Comparison of ENCODE assay signal across 9 cellular contexts in the genomic region with DNA sequence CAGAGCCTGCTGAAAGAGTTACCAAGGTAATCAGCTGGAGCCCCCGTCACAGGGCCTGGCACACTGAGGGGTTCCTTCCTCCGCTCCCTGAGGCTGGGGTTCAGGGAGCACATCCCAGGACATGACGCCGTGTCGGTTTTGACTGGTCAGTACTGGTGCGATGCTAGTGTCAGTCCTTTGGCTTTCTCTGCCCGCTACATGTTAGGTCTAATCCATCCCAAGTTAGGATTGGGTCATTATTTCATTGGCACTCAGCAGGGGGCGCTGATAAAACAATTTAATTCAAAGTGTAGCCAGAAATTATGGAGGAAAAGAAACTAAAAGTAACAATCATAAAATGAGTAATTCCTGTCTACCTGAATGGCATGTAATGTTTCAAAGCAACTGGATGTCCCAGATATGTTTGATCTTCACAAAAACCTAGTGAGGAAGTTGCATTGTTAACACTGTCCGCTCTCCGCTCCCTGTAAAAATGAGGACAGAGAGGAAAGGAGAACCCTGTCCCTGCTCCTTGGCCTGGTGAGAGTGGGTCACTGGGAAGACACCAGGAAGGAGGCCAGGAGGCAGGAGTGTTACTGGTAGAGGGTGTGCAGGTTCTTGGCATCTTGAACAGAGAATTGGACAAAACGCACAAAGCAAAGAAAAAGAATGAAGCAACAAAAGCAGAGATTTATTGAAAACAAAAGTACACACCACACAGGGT. TPM values are rescaled to one million over a fixed set of nuclear protein-coding genes. Genes with fewer than 3 reads are reported as not detected.
DNase-seq lines count a peak whose midpoint lies in the region; ATAC-seq, FAIRE-seq and TF ChIP-seq lines count a peak whose summit lies in the region.
"Had no signal": no experiment of that assay in that cellular context is flagged by ENCODE, and none has a peak within 500 bp of the region (broad histone marks: within the 10 kb centered on the region; RNA-seq: fewer than 3 reads in every experiment).

No MANE protein-coding gene starts in this region.

- H3K9me2 ChIP-seq in OCI-LY7 (ENCODE audit: insufficient read depth, low read length), result no peaks in the 10 kb centered on the region

- no peaks in the 10 kb centered on the region for H3K36me3 ChIP-seq in OCI-LY7 (ENCODE audit: insufficient read depth, low read length)
- H3K36me3 ChIP-seq in K562 (ENCODE audit: control insufficient read depth, insufficient read depth, low read length), result no peaks in the 10 kb centered on the region
- H3K36me3 ChIP-seq in lower lobe of right lung, result no peaks in the 10 kb centered on the region
- no peaks in the 10 kb centered on the region for H3K36me3 ChIP-seq in transverse colon

- no peak overlapping the region for H3K9ac ChIP-seq in K562 (ENCODE audit: insufficient read depth in 1 of 2, low read depth in 2 of 2, low read length in 2 of 2)

- peak; percentile 61 for DNase-seq in GM13977 (ENCODE audit: low spot score)
- peak; percentile 41 for DNase-seq in OCI-LY7 (ENCODE audit: low spot score)
- DNase-seq in K562 (ENCODE audit: extremely low read depth in 1 of 4, low spot score in 3 of 4), result peak in 1 of 4 experiments; percentile 61
- no peak for DNase-seq in lower lobe of right lung
- peak; percentile 64 for DNase-seq in transverse colon
- DNase-seq in NCI-H2081 treated with DMSO at 0.1 percent for 48 hours (lab: John Stamatoyannopoulos, UW), result no peak

- no TSS peak for BruUV-seq in OCI-LY7 (replicated peaks; lab: Mats Ljungman, UMichigan)
- BruUV-seq in K562 (replicated peaks; lab: Mats Ljungman, UMichigan), result no TSS peak

- intact Hi-C loops in OCI-LY7 (cut with micrococcal nuclease; ENCODE audit: unreplicated experiment) (loop anchor here (1.0 kb wide), 2 partner anchors 109 to 281 kb away; no protein-coding TSS in a partner anchor), K562 (cut with micrococcal nuclease) (loop anchor here (1.0 kb wide), 2 partner anchors 28 to 109 kb away; no protein-coding TSS in a partner anchor), lower lobe of right lung (cut with DNase I) (loop anchor here (5.0 kb wide), 1 partner anchor 107 kb away; no protein-coding TSS in a partner anchor), transverse colon (cut with DNase I; ENCODE audit: low total_unique reads) (no loop called here)

- peak; percentile 70 for FAIRE-seq in K562 (lab: Jason Lieb, UNC)

- TF ChIP-seq EP300 in K562 (IDR thresholded peaks at IDR 0.05; ENCODE audit: low read length), result no peak
- no peak for TF ChIP-seq EP300 in transverse colon (IDR thresholded peaks at IDR 0.05; ENCODE audit: low read depth)

- no peak overlapping the region for H2AFZ ChIP-seq in OCI-LY7 (ENCODE audit: low read length)
- peak overlapping the region; percentile 60 for H2AFZ ChIP-seq in K562 (ENCODE audit: low read depth, low read length)

- H3K27me3 ChIP-seq in K562 (ENCODE audit: control insufficient read depth in 2 of 2, insufficient read depth in 2 of 2, low read length in 2 of 2) (no peaks in the 10 kb centered on the region), lower lobe of right lung (ENCODE audit: low read depth) (no peaks in the 10 kb centered on the region), transverse colon (no peaks in the 10 kb centered on the region)

- POLR2A ChIA-PET in OCI-LY7 (lab: Charles Lee) (no interaction called here), K562 (lab: Yijun Ruan, JAX) (interaction anchor here (0.6 to 1.0 kb wide), 3 partner anchors 9 to 269 kb away, joined by 3 to 4 read pairs (median 4); no protein-coding TSS in a partner anchor)

- TF ChIP-seq RAD21 in K562 (CRISPR knock-in tag; conservative IDR thresholded peaks at IDR 0.05 in 1 of 2, IDR thresholded peaks at IDR 0.05 in 1 of 2), result peak; percentile 60 to 88

- in situ Hi-C loops in GM13977 (cut with MboI; ENCODE audit: low pct_unique_long_range_greater_than_20kb, low sequenced_read_pairs, unreplicated experiment), result loop anchor here (25.0 kb wide), 1 partner anchor 227 kb away; the partner anchor contains the start of gene B3GNT6
- in situ Hi-C loops in K562 (cut with MboI), result loop anchor here (5.0 kb wide), 1 partner anchor 107 kb away; no protein-coding TSS in a partner anchor
- in situ Hi-C loops in transverse colon (cut with MboI; ENCODE audit: low pct_ligation_motif_present in 1 of 4, low pct_unique_long_range_greater_than_20kb in 1 of 4, low sequenced_read_pairs in 3 of 4), result loop anchor here (5.0 to 25.0 kb wide), 3 partner anchors 104 to 227 kb away; partner anchors contain the start of gene B3GNT6 (in 2 of the 4)

- H3K4me1 ChIP-seq in OCI-LY7 (ENCODE audit: insufficient read depth, low read length, poor library complexity, severe bottlenecking) (no peaks in the 10 kb centered on the region), K562 (replicated peaks in 1 of 2; ENCODE audit: control insufficient read depth in 2 of 2, insufficient read depth in 2 of 2, low read length in 2 of 2) (peaks cover 9 to 17% of the 10 kb centered on the region in 2 experiments; a peak in 4 of 5 replicates), lower lobe of right lung (peaks cover 21% of the 10 kb centered on the region), transverse colon (peaks cover 0 to 15% (median 5%) of the 10 kb centered on the region in 4 donors)

- H4K20me1 ChIP-seq in OCI-LY7 (ENCODE audit: insufficient read depth, low read length) (no peaks in the 10 kb centered on the region), K562 (replicated peaks; ENCODE audit: control insufficient read depth, insufficient read depth, low read length) (no peaks in the 10 kb centered on the region)

- TF ChIP-seq CTCF in GM13977 (IDR thresholded peaks at IDR 0.05; ENCODE audit: extremely low read depth, insufficient read depth, missing control alignments) (peak; percentile 63), OCI-LY7 (conservative IDR thresholded peaks at IDR 0.05; ENCODE audit: low read length) (peak; percentile 87), K562 (IDR thresholded peaks at IDR 0.05 in 2 of 3, conservative IDR thresholded peaks at IDR 0.05 in 1 of 3; ENCODE audit: insufficient read depth in 2 of 3, low read depth in 1 of 3, low read length in 3 of 3) (peak; percentile 49 to 77 (median 77); a peak in 5 of 6 replicates), lower lobe of right lung (IDR thresholded peaks at IDR 0.05) (peak; percentile 67), transverse colon (IDR thresholded peaks at IDR 0.05) (peak; percentile 48 to 66 (median 55))

- H3K27ac ChIP-seq in OCI-LY7 (ENCODE audit: low read depth, low read length, poor library complexity, severe bottlenecking) (no peak overlapping the region), K562 (ENCODE audit: extremely low read depth, low read depth, low read length) (no peak overlapping the region), lower lobe of right lung (peak overlapping the region; percentile 46), transverse colon (peak overlapping the region in 2 of 4 donors; percentile 19 to 46)
- H3K27ac ChIP-seq: SK-N-MC had no signal

- H3K9me1 ChIP-seq in K562 (ENCODE audit: control insufficient read depth, insufficient read depth, low read length), result no peaks in the 10 kb centered on the region

- H3K9me3 ChIP-seq in OCI-LY7 (ENCODE audit: low read length) (peaks cover 7% of the 10 kb centered on the region; the same call in 1 of the 2 replicates), K562 (replicated peaks; ENCODE audit: control insufficient read depth, insufficient read depth, low read depth, low read length) (peaks cover 3% of the 10 kb centered on the region), lower lobe of right lung (peaks cover 8% of the 10 kb centered on the region), transverse colon (peaks cover under 1 to 6% of the 10 kb centered on the region in 2 donors)

- TF ChIP-seq POLR2A in K562 (conservative IDR thresholded peaks at IDR 0.05) (no peak), transverse colon (IDR thresholded peaks at IDR 0.05) (no peak)

- H3K4me2 ChIP-seq in OCI-LY7 (ENCODE audit: low read length) (no peak overlapping the region), K562 (ENCODE audit: insufficient read depth, low read length) (no peak overlapping the region)

- CTCF ChIA-PET in OCI-LY7 (lab: Charles Lee; ENCODE audit: unreplicated experiment) (interaction anchor here (1.4 to 2.4 kb wide), 2 partner anchors 109 to 111 kb away, joined by 3 to 13 read pairs; no protein-coding TSS in a partner anchor), K562 (lab: Yijun Ruan, JAX; ENCODE audit: low intra/inter-chr PET ratio) (interaction anchor here (0.8 to 5.9 kb wide), 4 partner anchors 28 to 237 kb away, joined by 3 to 54 read pairs (median 4); no protein-coding TSS in a partner anchor)

- no peaks in the 10 kb centered on the region for H3K79me2 ChIP-seq in OCI-LY7 (ENCODE audit: insufficient read depth, low read depth, low read length)
- H3K79me2 ChIP-seq in K562 (ENCODE audit: control insufficient read depth, insufficient read depth, low read length), result no peaks in the 10 kb centered on the region

- no peak overlapping the region for H3K4me3 ChIP-seq in OCI-LY7 (ENCODE audit: low read depth, low read length, poor library complexity, severe bottlenecking)
- H3K4me3 ChIP-seq in K562, result no peak overlapping the region
- no peak overlapping the region for H3K4me3 ChIP-seq in lower lobe of right lung
- no peak overlapping the region for H3K4me3 ChIP-seq in transverse colon
- H3K4me3 ChIP-seq: SK-N-MC had no signal

- ATAC-seq in K562 (peak; percentile 42; the same call in 2 of the 3 replicates), lower lobe of right lung (peak; percentile 62 to 71), HG03159 (IDR thresholded peaks at IDR 0.05; ENCODE audit: unreplicated experiment) (no peak), HG03442 (IDR thresholded peaks at IDR 0.05; ENCODE audit: unreplicated experiment) (no peak)

- 48% methylated on average over 11 of the region's 11 CpGs for WGBS in K562 (ENCODE audit: insufficient coverage, low coverage, missing lambda C conversion rate)
- WGBS in transverse colon (ENCODE audit: low coverage in 1 of 2), 2 donors, result 67 to 80% methylated on average over 3 to 11 of the region's 11 CpGs

RNA-seq across cellular contexts. Expression of gene TSKU, which starts 27.1 kb away (rescaled TPM):
- total RNA-seq in OCI-LY7 (2014; rRNA removed; shearing (Covaris generic)), result 1.5 and 1.8 TPM in 2 replicates
- total RNA-seq in OCI-LY7 (2022), result 1.3 and 1.8 TPM in 2 replicates
- total RNA-seq in K562 (2011; cell fraction: chromatin; rRNA removed; ENCODE audit: low replicate concordance), result 11.1 and 28.4 TPM in 2 replicates
- total RNA-seq in K562 (2011; cell fraction: nucleolus; rRNA removed), result 25.8 and 29.7 TPM in 2 replicates
- 21.8 and 26.4 TPM in 2 replicates for total RNA-seq in K562 (2011; cell fraction: nucleoplasm; rRNA removed)
- 8.4 and 14.1 TPM in 2 replicates for total RNA-seq in K562 (2014; rRNA removed)
- 3.3 and 4.2 TPM in 2 replicates for total RNA-seq in K562 (2014; rRNA removed; fragmentation: Illumina TruSeq; extraction: Trizol)
- 6.6 and 6.8 TPM in 2 replicates for total RNA-seq in K562 (2015; rRNA removed; fragmentation: Illumina TruSeq; extraction: Trizol)
- total RNA-seq in K562 (2021), result 11.9 and 14.1 TPM in 2 replicates
- polyA plus RNA-seq in K562 (2011; rRNA removed), result 10.1 and 13.8 TPM in 2 replicates
- 13.9 and 37.3 TPM in 2 replicates for polyA plus RNA-seq in K562 (2011; cell fraction: cytosol; rRNA removed)
- 7.1 and 14.0 TPM in 2 replicates for polyA plus RNA-seq in K562 (2011; cell fraction: nucleus; rRNA removed)
- 11.1 and 12.1 TPM in 2 replicates for polyA plus RNA-seq in K562 (2012)
- polyA plus RNA-seq in K562 (2014; fragmentation: Illumina TruSeq; extraction: Trizol), result 8.4 and 12.1 TPM in 2 replicates
- polyA plus RNA-seq in K562 (2014; fragmentation: Nextera tagmentation; extraction: Ambion mirVana), result 1 to 10 TPM in 1 of 2 experiments, under 1 TPM in 1; 0.60 to 1.0 TPM
- polyA plus RNA-seq in K562 (2014; rRNA removed), result 9.1 and 12.3 TPM in 2 replicates
- 7.3 and 10.2 TPM in 2 replicates for polyA minus RNA-seq in K562 (2011; rRNA and poly(A)+ RNA removed)
- 11.4 and 12.7 TPM in 2 replicates for polyA minus RNA-seq in K562 (2011; cell fraction: cytosol; rRNA and poly(A)+ RNA removed)
- polyA minus RNA-seq in K562 (2011; cell fraction: nucleus; rRNA and poly(A)+ RNA removed), result 12.3 and 13.4 TPM in 2 replicates
- 16.3 TPM for total RNA-seq in lower lobe of right lung
- total RNA-seq in transverse colon, result 10 to 100 TPM; 32.0 to 80.7 (median 63.4) TPM

RNA-seq across cellular contexts. Expression of gene ACER3, which starts 50.4 kb away (rescaled TPM):
- total RNA-seq in OCI-LY7 (2014; rRNA removed; shearing (Covaris generic)), result 3.0 and 3.8 TPM in 2 replicates
- total RNA-seq in OCI-LY7 (2022), result 10.1 and 12.2 TPM in 2 replicates
- 28.7 and 32.1 TPM in 2 replicates for total RNA-seq in K562 (2011; cell fraction: chromatin; rRNA removed; ENCODE audit: low replicate concordance)
- 16.7 and 18.3 TPM in 2 replicates for total RNA-seq in K562 (2011; cell fraction: nucleolus; rRNA removed)
- 17.2 and 24.5 TPM in 2 replicates for total RNA-seq in K562 (2011; cell fraction: nucleoplasm; rRNA removed)
- 5.6 and 7.5 TPM in 2 replicates for total RNA-seq in K562 (2014; rRNA removed)
- 9.5 and 13.3 TPM in 2 replicates for total RNA-seq in K562 (2014; rRNA removed; fragmentation: Illumina TruSeq; extraction: Trizol)
- 8.6 and 10.3 TPM in 2 replicates for total RNA-seq in K562 (2015; rRNA removed; fragmentation: Illumina TruSeq; extraction: Trizol)
- 10.5 and 13.1 TPM in 2 replicates for total RNA-seq in K562 (2021)
- 18.7 and 23.8 TPM in 2 replicates for polyA plus RNA-seq in K562 (2011; rRNA removed)
- polyA plus RNA-seq in K562 (2011; cell fraction: cytosol; rRNA removed), result 6.5 and 9.3 TPM in 2 replicates
- polyA plus RNA-seq in K562 (2011; cell fraction: nucleus; rRNA removed), result 11.8 and 12.2 TPM in 2 replicates
- 6.9 and 7.1 TPM in 2 replicates for polyA plus RNA-seq in K562 (2012)
- polyA plus RNA-seq in K562 (2014; fragmentation: Illumina TruSeq; extraction: Trizol), result 8.2 and 11.3 TPM in 2 replicates
- 1 to 10 TPM; 2.0 to 3.0 TPM for polyA plus RNA-seq in K562 (2014; fragmentation: Nextera tagmentation; extraction: Ambion mirVana)
- polyA plus RNA-seq in K562 (2014; rRNA removed), result 6.1 and 6.2 TPM in 2 replicates
- 21.6 and 23.6 TPM in 2 replicates for polyA minus RNA-seq in K562 (2011; rRNA and poly(A)+ RNA removed)
- 5.0 and 5.7 TPM in 2 replicates for polyA minus RNA-seq in K562 (2011; cell fraction: cytosol; rRNA and poly(A)+ RNA removed)
- polyA minus RNA-seq in K562 (2011; cell fraction: nucleus; rRNA and poly(A)+ RNA removed), result 14.5 and 14.7 TPM in 2 replicates
- 67.2 TPM for total RNA-seq in lower lobe of right lung
- total RNA-seq in transverse colon, result 10 to 100 TPM in 3 of 4 donors, 1 to 10 TPM in 1; 8.8 to 72.2 (median 29.4) TPM

Comparison
In these comparisons a context has a peak if more than half of its experiments do, and no peak if none do; other contexts are left out.
1. DNase-seq: peak in GM13977 (single experiment), OCI-LY7 (single experiment) and transverse colon (single experiment); none in lower lobe of right lung (single experiment) and NCI-H2081 treated with DMSO at 0.1 percent for 48 hours (single experiment).
2. ATAC-seq: peak in K562 (single experiment) and lower lobe of right lung (2 of 2); none in HG03159 (single experiment) and HG03442 (single experiment).
3. Peak in every context shown above with its lines, with median percentiles within 50 percentile points of each other: CTCF ChIP-seq.